Comparison of ENCODE assay signal across 35 cellular contexts in genomic region chr19:23056516-23056915, GRCh38. TPM values are rescaled to one million over a fixed set of nuclear protein-coding genes. Genes with fewer than 3 reads are reported as not detected.
"Had no signal": no experiment of that assay in that cellular context is flagged by ENCODE, and none has a peak within 500 bp of the region (broad histone marks: within the 10 kb centered on the region; RNA-seq: fewer than 3 reads in every experiment).

No MANE protein-coding gene starts in this region.

- DNase-seq: activated B cell treated with CpG ODN at 0.5 μM for 24 hours; activated CD4-positive, alpha-beta memory T cell treated with anti-CD3 and anti-CD28 coated beads for 36 hours; activated CD4-positive, alpha-beta T cell treated with anti-CD3 and anti-CD28 coated beads for 4 hours; activated CD4-positive, alpha-beta T cell treated with anti-CD3 and anti-CD28 coated beads, Interleukin-2, amount 10 ng/mL, durations not matched to agents 24 days and 14 days; activated CD4-positive, CD25-positive, alpha-beta regulatory T cell treated with anti-CD3 and anti-CD28 coated beads, Interleukin-2, amount 50 U/mL, for 72 hours; activated CD8-positive, alpha-beta memory T cell treated with anti-CD3 and anti-CD28 coated beads, Interleukin-2, amount 50 U/mL, for 4 hours; activated CD8-positive, alpha-beta T cell treated with anti-CD3 and anti-CD28 coated beads for 36 hours; activated effector memory CD4-positive, alpha-beta T cell treated with anti-CD3 and anti-CD28 coated beads, Interleukin-2, amount 50 U/mL, for 16 hours; activated gamma-delta T cell treated with Interleukin-2 at 50 U/mL for 16 hours; activated naive CD4-positive, alpha-beta T cell; activated naive CD4-positive, alpha-beta T cell treated with anti-CD3 and anti-CD28 coated beads for 36 hours; activated naive CD4-positive, alpha-beta T cell treated with anti-CD3 and anti-CD28 coated beads, Interleukin-2, amount 50 U/mL, for 16 hours; activated naive CD8-positive, alpha-beta T cell treated with anti-CD3 and anti-CD28 coated beads for 36 hours; activated T-cell treated with anti-CD3 and anti-CD28 coated beads for 4 hours; activated T-cell treated with anti-CD3 and anti-CD28 coated beads, Interleukin-2, amount 50 U/mL, for 1 hour; activated T-cell treated with anti-CD3 and anti-CD28 coated beads, Interleukin-2, amount 50 U/mL, for 4 hours; activated T-cell treated with anti-CD3 and anti-CD28 coated beads, Interleukin-2, amount 50 U/mL, for 72 hours; adrenal gland; amniotic stem cell; aorta; body of pancreas; brain microvascular endothelial cell; central memory CD4-positive, alpha-beta T cell; T-helper 1 cell; T-helper 2 cell; T-helper 9 cell had no signal

- H3K9me3 ChIP-seq: adrenal gland, body of pancreas, breast epithelium had no signal

- H3K27ac ChIP-seq: adrenal gland, body of pancreas, brain microvascular endothelial cell, breast epithelium, VCaP had no signal

- H3K36me3 ChIP-seq: adrenal gland, brain microvascular endothelial cell, breast epithelium had no signal

- FAIRE-seq: astrocyte, TTC549 had no signal

- H3K4me1 ChIP-seq: adrenal gland, body of pancreas, breast epithelium had no signal

- H3K4me3 ChIP-seq: adrenal gland, body of pancreas, breast epithelium had no signal

- ATAC-seq: activated CD8-positive, alpha-beta T cell treated with anti-CD3 and anti-CD28 coated beads for 36 hours; activated naive CD4-positive, alpha-beta T cell treated with anti-CD3 and anti-CD28 coated beads, Interleukin-2, amount 50 U/mL, for 72 hours; activated T-cell treated with anti-CD3 and anti-CD28 coated beads, Interleukin-2, amount 50 U/mL, for 4 hours; activated T-cell treated with anti-CD3 and anti-CD28 coated beads, Interleukin-2, amount 50 U/mL, for 72 hours; activated T-helper 17 cell treated with anti-CD3 and anti-CD28 coated beads, Interleukin-2, amount 50 U/mL, for 72 hours; body of pancreas had no signal

- H3K27me3 ChIP-seq: adrenal gland, body of pancreas, brain microvascular endothelial cell, breast epithelium had no signal

RNA-seq across cellular contexts. Expression of gene ZNF728, which starts 53.5 kb away (rescaled TPM):
- total RNA-seq: activated B cell treated with CpG ODN at 0.5 μM for 24 hours; activated CD4-positive, alpha-beta memory T cell treated with anti-CD3 and anti-CD28 coated beads for 36 hours; activated CD4-positive, alpha-beta T cell treated with anti-CD3 and anti-CD28 coated beads, Interleukin-2, amount 10 ng/mL, durations not matched to agents 24 days and 14 days; activated CD8-positive, alpha-beta memory T cell treated with anti-CD3 and anti-CD28 coated beads for 36 hours; activated CD8-positive, alpha-beta T cell treated with anti-CD3 and anti-CD28 coated beads for 36 hours; activated naive CD4-positive, alpha-beta T cell treated with anti-CD3 and anti-CD28 coated beads for 36 hours; activated naive CD4-positive, alpha-beta T cell treated with anti-CD3 and anti-CD28 coated beads, Interleukin-2, amount 50 U/mL, for 72 hours; activated naive CD8-positive, alpha-beta T cell treated with anti-CD3 and anti-CD28 coated beads for 36 hours; activated T-cell treated with anti-CD3 and anti-CD28 coated beads, Interleukin-2, amount 50 U/mL, for 4 hours; activated T-cell treated with anti-CD3 and anti-CD28 coated beads, Interleukin-2, amount 50 U/mL, for 72 hours; activated T-helper 1 cell treated with anti-CD3 and anti-CD28 coated beads, Interleukin-12 subunit alpha, Interleukin-12 subunit beta, Interleukin-2, Interleukin-4 antibody, amounts not matched to agents 30 ng/mL and 10 ng/mL and 1 ng/mL, durations not matched to agents 14 hours and 24 hours and 36 hours; astrocyte; body of pancreas; cerebellum had no signal
